In genomic region chr2:13193900-13194299, GRCh38 we compare ENCODE assay signal across 1 cellular context.
TF ChIP-seq lines count a peak whose summit lies in the region.

No MANE protein-coding gene starts in this region.

TF ChIP-seq in HCT116, 20 proteins besides CTCF, POLR2A, EP300 and RAD21 (continued from another document):
- no peak for TF ChIP-seq EZH2phosphoT487 (IDR thresholded peaks at IDR 0.05; ENCODE audit: borderline replicate concordance)
